In the genomic region with DNA sequence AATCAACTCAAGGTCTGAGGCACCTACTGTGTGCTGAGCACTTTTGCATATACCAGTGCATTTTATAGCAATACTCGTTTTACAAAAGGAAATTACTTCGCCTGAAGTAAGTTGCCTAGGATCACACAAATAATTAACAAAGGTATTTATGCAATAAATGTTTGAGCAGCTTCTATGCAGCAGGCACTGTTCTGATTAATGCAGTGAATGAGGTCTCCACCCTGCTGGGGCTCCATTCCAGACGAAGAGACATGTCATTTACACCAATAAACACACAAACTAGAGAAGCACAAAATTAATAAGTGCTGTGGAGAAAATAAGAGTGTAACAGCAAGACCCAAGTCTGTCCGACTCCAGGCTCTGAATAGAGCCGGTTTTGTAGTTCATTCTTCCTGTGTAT, we compare ENCODE assay signal across 9 cellular contexts. TPM values are rescaled to one million over a fixed set of nuclear protein-coding genes. Genes with fewer than 3 reads are reported as not detected.
DNase-seq lines count a peak whose midpoint lies in the region; ATAC-seq, FAIRE-seq and TF ChIP-seq lines count a peak whose summit lies in the region.
"Had no signal": no experiment of that assay in that cellular context is flagged by ENCODE, and none has a peak within 500 bp of the region (broad histone marks: within the 10 kb centered on the region; RNA-seq: fewer than 3 reads in every experiment).

No MANE protein-coding gene starts in this region.

- no peaks in the 10 kb centered on the region for H3K23me2 ChIP-seq in H1 (ENCODE audit: low read depth, low read length)

- no peak for TF ChIP-seq EP300 in H1 (IDR thresholded peaks at IDR 0.05; ENCODE audit: borderline replicate concordance in 1 of 2, low read depth in 2 of 2, low read length in 2 of 2)

- TF ChIP-seq CTCF in H1 (IDR thresholded peaks at IDR 0.05; ENCODE audit: control extremely low read depth in 1 of 3, insufficient read depth in 1 of 3, low read depth in 1 of 3, low read length in 3 of 3), result no peak

- H3K27me3 Mint-ChIP-seq in CD4-positive, alpha-beta memory T cell, result peaks cover 10 to 14% of the 10 kb centered on the region in 2 donors

- no peak overlapping the region for H3K23ac ChIP-seq in H1 (ENCODE audit: insufficient read length)
- H3K23ac ChIP-seq in neuronal stem cell (ENCODE audit: low read depth, low read length, poor library complexity), result no peak overlapping the region

- no peak overlapping the region for H3K56ac ChIP-seq in H1 (replicated peaks; ENCODE audit: insufficient read length, low read depth, low read length)

- no peaks in the 10 kb centered on the region for H3K36me3 Mint-ChIP-seq in CD4-positive, alpha-beta memory T cell

- H3K18ac ChIP-seq in H1 (ENCODE audit: extremely low read depth, low read length), result no peak overlapping the region
- H3K18ac ChIP-seq in neuronal stem cell (ENCODE audit: low read length), result no peak overlapping the region

- DNase-seq in CD4-positive, alpha-beta memory T cell, result no peak
- DNase-seq in M059J (ENCODE audit: low read depth) (peak; percentile 58), H1 (ENCODE audit: low read depth in 1 of 2, low spot score in 2 of 2) (no peak), neuronal stem cell (ENCODE audit: low spot score) (no peak), NCI-H187 (lab: John Stamatoyannopoulos, UW) (no peak)
- no peak for DNase-seq in NK-92 treated with Interleukin-12 subunit alpha and Interleukin-12 subunit beta, amount 100 ng/mL, for 24 hours (lab: John Stamatoyannopoulos, UW)
- DNase-seq: MM.1S had no signal

- H3K9me3 Mint-ChIP-seq in CD4-positive, alpha-beta memory T cell, result no peaks in the 10 kb centered on the region

- no peak overlapping the region for H3K9ac ChIP-seq in H1 (replicated peaks in 1 of 4; ENCODE audit: extremely low read depth in 1 of 4, low read depth in 3 of 4, low read length in 3 of 4)
- no peak overlapping the region for H3K9ac ChIP-seq in neuronal stem cell (ENCODE audit: low read depth, low read length, poor library complexity)

- no peak overlapping the region for H3K27ac ChIP-seq in CD4-positive, alpha-beta memory T cell (ENCODE audit: low read depth, low read length)
- H3K27ac ChIP-seq in H1 (ENCODE audit: low read depth, low read length), result no peak overlapping the region
- no peak overlapping the region for H3K27ac ChIP-seq in neuronal stem cell (replicated peaks; ENCODE audit: low read length)

- H3K4ac ChIP-seq in H1 (replicated peaks; ENCODE audit: insufficient read length, low read depth, low read length) (no peak overlapping the region), neuronal stem cell (ENCODE audit: low read length) (no peak overlapping the region)

- CTCF ChIA-PET in CD4-positive, alpha-beta memory T cell (lab: Charles Lee; ENCODE audit: partially characterized antibody), result interaction anchor here (0.6 to 1.6 kb wide), 11 partner anchors 9 to 362 kb away, joined by 3 to 6 read pairs (median 3); a partner anchor contains a TSS
- CTCF ChIA-PET in H1 (lab: Charles Lee; ENCODE audit: partially characterized antibody), result interaction anchor here (0.7 to 3.4 kb wide), 41 partner anchors 8 to 477 kb away, joined by 3 to 28 read pairs (median 4); a partner anchor contains a TSS

- no peak overlapping the region for H2BK120ac ChIP-seq in H1 (replicated peaks; ENCODE audit: low read depth, low read length)
- no peak overlapping the region for H2BK120ac ChIP-seq in neuronal stem cell (ENCODE audit: low read depth, low read length)

- H2AK5ac ChIP-seq in H1 (ENCODE audit: low read depth, low read length), result no peak overlapping the region
- H2AK5ac ChIP-seq in neuronal stem cell (ENCODE audit: low read depth, low read length), result no peak overlapping the region

- H3K4me1 Mint-ChIP-seq in CD4-positive, alpha-beta memory T cell, result peaks cover 3 to 12% (median 4%) of the 10 kb centered on the region in 4 donors

- H2BK5ac ChIP-seq in H1 (ENCODE audit: low read depth, low read length) (no peak overlapping the region), neuronal stem cell (ENCODE audit: low read length) (no peak overlapping the region)

- no peak for TF ChIP-seq POLR2A in H1 (IDR thresholded peaks at IDR 0.05; ENCODE audit: control extremely low read depth in 1 of 2, low read depth in 2 of 2, low read length in 2 of 2)

- POLR2A ChIA-PET in CD4-positive, alpha-beta memory T cell (lab: Charles Lee; ENCODE audit: partially characterized antibody), result no interaction called here
- POLR2A ChIA-PET in H1 (lab: Charles Lee; ENCODE audit: partially characterized antibody), result interaction anchor here (1.2 kb wide), 1 partner anchor 420 kb away, joined by 5 read pairs; a partner anchor contains a TSS

- no peak overlapping the region for H2AFZ ChIP-seq in H1 (ENCODE audit: low read length)
- peak overlapping the region; percentile 77 for H2AFZ ChIP-seq in neuronal stem cell (ENCODE audit: low read length)

- FAIRE-seq in H1 (lab: Jason Lieb, UNC), result no peak

- TF ChIP-seq RAD21 in H1 (IDR thresholded peaks at IDR 0.05 in 1 of 2, conservative IDR thresholded peaks at IDR 0.05 in 1 of 2; ENCODE audit: low read depth in 2 of 2, low read length in 2 of 2), result no peak

- H3K27me3 ChIP-seq in CD4-positive, alpha-beta memory T cell (ENCODE audit: insufficient read depth, low read length), result no peaks in the 10 kb centered on the region
- H3K27me3 ChIP-seq in H1 (replicated peaks in 1 of 4; ENCODE audit: control insufficient read depth in 3 of 4, extremely low read depth in 1 of 4, insufficient read depth in 3 of 4, low read length in 3 of 4), result peaks cover 0 to 8% (median 0%) of the 10 kb centered on the region in 4 experiments; a peak in 3 of 7 replicates
- peaks cover 0 to 26% (median 2%) of the 10 kb centered on the region in 3 experiments for H3K27me3 ChIP-seq in neuronal stem cell (ENCODE audit: control insufficient read depth in 3 of 3, insufficient read depth in 3 of 3, low read depth in 1 of 3, low read length in 3 of 3)

- H3K4me3 ChIP-seq in CD4-positive, alpha-beta memory T cell (ENCODE audit: low read length in 2 of 2), result no peak overlapping the region
- peak overlapping the region in 2 of 4 experiments; percentile 23 to 50; a peak in 3 of 8 replicates for H3K4me3 ChIP-seq in H1 (ENCODE audit: extremely low read depth in 1 of 4, insufficient read depth in 2 of 4, low read depth in 3 of 4, low read length in 4 of 4)
- H3K4me3 ChIP-seq in neuronal stem cell (ENCODE audit: low read length in 2 of 2), result no peak overlapping the region

- H3K14ac ChIP-seq in H1 (ENCODE audit: insufficient read length) (no peak overlapping the region), neuronal stem cell (ENCODE audit: low read length) (no peak overlapping the region)

- H2BK20ac ChIP-seq in H1 (ENCODE audit: low read length), result no peak overlapping the region

- no peak overlapping the region for H4K5ac ChIP-seq in H1 (ENCODE audit: insufficient read length, low read depth, low read length)

- no peaks in the 10 kb centered on the region for H3K9me3 ChIP-seq in CD4-positive, alpha-beta memory T cell (ENCODE audit: control insufficient read depth in 1 of 2, low read length in 2 of 2)
- H3K9me3 ChIP-seq in H1 (ENCODE audit: insufficient read depth in 2 of 2, low read depth in 1 of 2, low read length in 1 of 2), result no peaks in the 10 kb centered on the region
- H3K9me3 ChIP-seq in neuronal stem cell (replicated peaks in 1 of 2; ENCODE audit: control insufficient read depth in 2 of 2, insufficient read depth in 1 of 2, low read depth in 1 of 2, low read length in 2 of 2), result no peaks in the 10 kb centered on the region

- peaks cover 8% of the 10 kb centered on the region for H3K4me1 ChIP-seq in CD4-positive, alpha-beta memory T cell (ENCODE audit: insufficient read depth, low read length)
- H3K4me1 ChIP-seq in H1 (replicated peaks in 1 of 4; ENCODE audit: control insufficient read depth in 3 of 4, insufficient read depth in 4 of 4, low read length in 3 of 4) (peaks cover 0 to 2% (median 0%) of the 10 kb centered on the region in 4 experiments; a peak in 1 of 7 replicates), neuronal stem cell (ENCODE audit: control insufficient read depth in 2 of 2, insufficient read depth in 1 of 2, low read depth in 1 of 2, low read length in 2 of 2) (peaks cover 0 to 1% of the 10 kb centered on the region in 2 donors)

- no peak overlapping the region for H2BK12ac ChIP-seq in H1 (ENCODE audit: low read depth, low read length)
- no peak overlapping the region for H2BK12ac ChIP-seq in neuronal stem cell (ENCODE audit: low read length)

- 67% methylated on average over 5 of the region's 5 CpGs; no CpG with 5 or more reads in 1 of the 2 experiments for WGBS in H1 (ENCODE audit: extremely low coverage in 1 of 2, insufficient coverage in 1 of 2, insufficient read length in 1 of 2, insufficient replicate concordance in 2 of 2, low coverage in 1 of 2, low lambda C conversion rate in 2 of 2, missing lambda C conversion rate in 1 of 2), 2 experiments
- WGBS in neuronal stem cell (ENCODE audit: extremely low coverage in 2 of 2, insufficient read length in 2 of 2, insufficient replicate concordance in 1 of 2), 2 donors, result no CpG with 5 or more reads among the region's 5 CpGs

- intact Hi-C loops in CD4-positive, alpha-beta memory T cell (cut with micrococcal nuclease), result no loop called here

- peak overlapping the region; percentile 33 to 81 (median 72) for H3K4me3 Mint-ChIP-seq in CD4-positive, alpha-beta memory T cell

- H4K91ac ChIP-seq in H1 (replicated peaks; ENCODE audit: insufficient read length, low read length) (no peak overlapping the region), neuronal stem cell (ENCODE audit: low read depth, low read length, poor library complexity) (no peak overlapping the region)

- H3K27ac Mint-ChIP-seq in CD4-positive, alpha-beta memory T cell, result no peak overlapping the region

- H4K8ac ChIP-seq in H1 (ENCODE audit: extremely low read depth, insufficient read depth, low read length) (no peak overlapping the region), neuronal stem cell (ENCODE audit: low read depth, low read length) (no peak overlapping the region)

- H3K79me1 ChIP-seq in H1 (ENCODE audit: low read depth, low read length) (no peaks in the 10 kb centered on the region), neuronal stem cell (ENCODE audit: low read depth, low read length) (no peaks in the 10 kb centered on the region)

- no peaks in the 10 kb centered on the region for H4K20me1 ChIP-seq in H1 (replicated peaks in 1 of 2; ENCODE audit: control insufficient read depth in 1 of 2, insufficient read depth in 2 of 2, low read length in 2 of 2)

- ATAC-seq in GM19467 (IDR thresholded peaks at IDR 0.05; ENCODE audit: unreplicated experiment), result no peak
- no peak for ATAC-seq in GM19035 (IDR thresholded peaks at IDR 0.05; ENCODE audit: unreplicated experiment)

- H2BK15ac ChIP-seq in H1 (ENCODE audit: low read length) (no peak overlapping the region), neuronal stem cell (ENCODE audit: low read length) (no peak overlapping the region)

- H3K79me2 ChIP-seq in H1 (ENCODE audit: control insufficient read depth in 1 of 2, insufficient read depth in 2 of 2, low read length in 2 of 2), result no peaks in the 10 kb centered on the region

- H3K36me3 ChIP-seq in CD4-positive, alpha-beta memory T cell (ENCODE audit: insufficient read depth, low read length), result no peaks in the 10 kb centered on the region
- no peaks in the 10 kb centered on the region for H3K36me3 ChIP-seq in H1 (ENCODE audit: control insufficient read depth in 2 of 4, insufficient read depth in 4 of 4, low read length in 3 of 4)
- no peaks in the 10 kb centered on the region for H3K36me3 ChIP-seq in neuronal stem cell (replicated peaks in 1 of 2; ENCODE audit: control insufficient read depth in 2 of 2, insufficient read depth in 2 of 2, low read length in 2 of 2)

- H3K4me2 ChIP-seq in H1 (ENCODE audit: insufficient read depth in 1 of 2, low read depth in 2 of 2, low read length in 2 of 2), result peak overlapping the region; percentile 19 to 74
- peak overlapping the region; percentile 64 for H3K4me2 ChIP-seq in neuronal stem cell (ENCODE audit: insufficient read depth, low read length, poor library complexity, severe bottlenecking)

RNA-seq across cellular contexts. Expression of a gene that starts 17.5 kb away (rescaled TPM):
- total RNA-seq in CD4-positive, alpha-beta memory T cell, result under 1 TPM; 0.06 to 0.08 TPM
- not detected for polyA plus RNA-seq in CD4-positive, alpha-beta memory T cell
- 0.34 and 1.1 TPM in 2 replicates for total RNA-seq in M059J (2014; rRNA removed; shearing (Covaris generic))
- not detected in 2 replicates for total RNA-seq in H1 (2021; fragmentation: NEBNext Ultra II Directional; extraction: Animal tissue kit (Norgen Biotek cat#: 25700))
- under 0.01 TPM in 1 of 2 replicates, not detected in the other for polyA plus RNA-seq in H1 (2011; rRNA removed)
- 0.01 TPM for polyA plus RNA-seq in H1 (2011; cell fraction: cytosol; rRNA removed)
- polyA plus RNA-seq in H1 (2011; cell fraction: nucleus; rRNA removed), result not detected
- not detected in 4 replicates for polyA plus RNA-seq in H1 (2012, experiment 1 of 2)
- not detected for polyA plus RNA-seq in H1 (2012, experiment 2 of 2)
- not detected for polyA plus RNA-seq in H1 (2013, experiment 1 of 2)
- under 0.01 TPM for polyA plus RNA-seq in H1 (2013, experiment 2 of 2)
- polyA minus RNA-seq in H1 (2011; rRNA and poly(A)+ RNA removed), result not detected in 2 replicates
- polyA minus RNA-seq in H1 (2011; cell fraction: cytosol; rRNA and poly(A)+ RNA removed), result not detected
- not detected for polyA minus RNA-seq in H1 (2011; cell fraction: nucleus; rRNA and poly(A)+ RNA removed)
- polyA plus RNA-seq in neuronal stem cell (2013, experiment 1 of 2), result 0.01 TPM
- polyA plus RNA-seq in neuronal stem cell (2013, experiment 2 of 2), result under 0.01 TPM
